In genomic region chr10:64115471-64115870, GRCh38 we compare ENCODE assay signal across 14 cellular contexts.
"Had no signal": no experiment of that assay in that cellular context is flagged by ENCODE, and none has a peak within 500 bp of the region (broad histone marks: within the 10 kb centered on the region; RNA-seq: fewer than 3 reads in every experiment).

No MANE protein-coding gene starts in this region.

- H3K36me3 Mint-ChIP-seq: naive thymus-derived CD8-positive, alpha-beta T cell; stimulated activated naive B cell treated with anti-CD40 and anti-IgM and Interleukin-4, amounts not matched to agents 10 μg/mL and 1 μg/mL and 100 μg/mL, for 72 hours had no signal

- DNase-seq: heart left ventricle; naive thymus-derived CD8-positive, alpha-beta T cell; stimulated activated CD4-positive, alpha-beta T cell treated with anti-CD3 and anti-CD28 coated beads, Interleukin-2, amount 100 ng/mL, for 24 hours; stimulated activated CD4-positive, alpha-beta T cell treated with anti-CD3 and anti-CD28 coated beads, Interleukin-4, amount 100 ng/mL, for 4 hours; stimulated activated naive B cell treated with anti-CD40 and anti-IgM and Interleukin-4, amounts not matched to agents 10 μg/mL and 1 μg/mL and 100 μg/mL, for 72 hours; stomach had no signal

- H3K27me3 Mint-ChIP-seq: dendritic cell treated with granulocyte-macrophage colony-stimulating factor and Interleukin-4, amounts not matched to agents 40 ng/mL and 50 ng/mL, for 4 days had no signal

- H3K27ac ChIP-seq: heart left ventricle, skin epidermis, stomach, thoracic aorta, transverse colon had no signal

- H3K27ac Mint-ChIP-seq: dendritic cell treated with granulocyte-macrophage colony-stimulating factor and Interleukin-4, amounts not matched to agents 40 ng/mL and 50 ng/mL, for 4 days; naive thymus-derived CD8-positive, alpha-beta T cell; stimulated activated naive B cell treated with anti-CD40 and anti-IgM and Interleukin-4, amounts not matched to agents 10 μg/mL and 1 μg/mL and 100 μg/mL, for 72 hours had no signal

- H3K4me1 ChIP-seq: heart left ventricle, stomach had no signal

- ATAC-seq: heart left ventricle; naive thymus-derived CD8-positive, alpha-beta T cell; sciatic nerve had no signal

- H3K27me3 ChIP-seq: heart left ventricle, stomach, transverse colon had no signal

- H3K9me3 Mint-ChIP-seq: dendritic cell treated with granulocyte-macrophage colony-stimulating factor and Interleukin-4, amounts not matched to agents 40 ng/mL and 50 ng/mL, for 4 days; neural crest cell; stimulated activated naive B cell treated with anti-CD40 and anti-IgM and Interleukin-4, amounts not matched to agents 10 μg/mL and 1 μg/mL and 100 μg/mL, for 72 hours had no signal

- H3K9me3 ChIP-seq: heart left ventricle, mucosa of descending colon, stomach, thoracic aorta, transverse colon had no signal

- H3K4me3 Mint-ChIP-seq: dendritic cell treated with granulocyte-macrophage colony-stimulating factor and Interleukin-4, amounts not matched to agents 40 ng/mL and 50 ng/mL, for 4 days; naive thymus-derived CD8-positive, alpha-beta T cell; neural crest cell; stimulated activated naive B cell treated with anti-CD40 and anti-IgM and Interleukin-4, amounts not matched to agents 10 μg/mL and 1 μg/mL and 100 μg/mL, for 72 hours had no signal

- H3K4me3 ChIP-seq: heart left ventricle, mucosa of descending colon, skin epidermis, stomach, thoracic aorta, transverse colon had no signal

- H3K36me3 ChIP-seq: heart left ventricle, stomach, thoracic aorta, transverse colon had no signal

- FAIRE-seq: colon had no signal
